24 cellular contexts compared by ENCODE assay signal in the genomic region with DNA sequence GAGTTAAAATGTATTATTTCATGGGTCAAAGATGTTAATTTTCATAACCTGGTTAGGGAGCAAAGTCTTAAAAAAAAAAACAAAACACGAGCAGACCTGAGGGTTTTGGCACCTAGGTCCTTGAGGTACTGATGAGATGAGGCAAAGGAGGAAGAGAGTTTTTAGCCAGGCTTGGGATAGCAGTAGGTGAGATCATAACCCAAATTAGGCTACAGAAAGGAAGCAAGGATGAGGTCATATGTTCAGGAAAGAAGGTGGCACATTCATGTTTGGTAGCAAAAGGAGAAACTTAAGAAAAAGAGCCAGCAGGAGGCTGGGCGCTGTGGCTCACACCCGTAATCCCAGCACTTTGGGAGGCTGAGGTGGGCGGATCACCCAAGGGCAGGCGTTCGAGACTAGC.
"Had no signal": no experiment of that assay in that cellular context is flagged by ENCODE, and none has a peak within 500 bp of the region (broad histone marks: within the 10 kb centered on the region; RNA-seq: fewer than 3 reads in every experiment).

No MANE protein-coding gene starts in this region.

- H3K27ac ChIP-seq: gastroesophageal sphincter, hepatocyte, spleen, suprapubic skin, tibial nerve, WERI-Rb-1 had no signal

- H3K9me3 Mint-ChIP-seq: activated naive CD4-positive, alpha-beta T cell treated with anti-CD3 and anti-CD28 coated beads, Interleukin-2, amount 50 U/mL, for 24 hours; activated naive CD8-positive, alpha-beta T cell treated with anti-CD3 and anti-CD28 coated beads, Interleukin-2, amount 50 U/mL, for 24 hours; activated T-helper 2 cell treated with anti-CD3 and anti-CD28 coated beads, Interferon-gamma antibody, Interleukin-2, Interleukin-4, amounts not matched to agents 10 μg/mL and 5 μg/mL and 100 μg/mL, durations not matched to agents 14 hours and 24 hours and 36 hours; naive B cell had no signal

- DNase-seq: activated CD4-positive, alpha-beta T cell treated with anti-CD3 and anti-CD28 coated beads for 48 hours; activated CD8-positive, alpha-beta T cell treated with anti-CD3 and anti-CD28 coated beads, Interleukin-2, amount 10 ng/mL, durations not matched to agents 7 days and 5 days; activated naive CD8-positive, alpha-beta T cell treated with anti-CD3 and anti-CD28 coated beads, Interleukin-2, amount 50 U/mL, for 24 hours; activated T-cell treated with anti-CD3 and anti-CD28 coated beads, Interleukin-2, amount 50 U/mL, for 1 hour; amygdala; caudate nucleus; effector CD4-positive, alpha-beta T cell; erythroblast; left colon; mammary epithelial cell; naive B cell; right cardiac atrium; spleen; stimulated activated naive CD4-positive, alpha-beta T cell; T-helper 9 cell; WERI-Rb-1 had no signal

- FAIRE-seq: keratinocyte had no signal

- ATAC-seq: activated CD4-positive, CD25-positive, alpha-beta regulatory T cell treated with anti-CD3 and anti-CD28 coated beads, Interleukin-2, amount 50 U/mL, for 24 hours; activated CD8-positive, alpha-beta T cell treated with anti-CD3 and anti-CD28 coated beads, Interleukin-2, amount 10 ng/mL, durations not matched to agents 7 days and 5 days; activated naive CD8-positive, alpha-beta T cell treated with anti-CD3 and anti-CD28 coated beads, Interleukin-2, amount 50 U/mL, for 24 hours; gastroesophageal sphincter; left colon; right cardiac atrium had no signal

- H3K27me3 Mint-ChIP-seq: activated naive CD4-positive, alpha-beta T cell treated with anti-CD3 and anti-CD28 coated beads, Interleukin-2, amount 50 U/mL, for 24 hours; activated naive CD8-positive, alpha-beta T cell treated with anti-CD3 and anti-CD28 coated beads, Interleukin-2, amount 50 U/mL, for 24 hours; naive B cell had no signal

- H3K27ac Mint-ChIP-seq: activated CD8-positive, alpha-beta T cell treated with anti-CD3 and anti-CD28 coated beads, Interleukin-2, amount 10 ng/mL, durations not matched to agents 7 days and 5 days; activated naive CD4-positive, alpha-beta T cell treated with anti-CD3 and anti-CD28 coated beads, Interleukin-2, amount 50 U/mL, for 24 hours; activated naive CD8-positive, alpha-beta T cell treated with anti-CD3 and anti-CD28 coated beads, Interleukin-2, amount 50 U/mL, for 24 hours; activated T-helper 2 cell treated with anti-CD3 and anti-CD28 coated beads, Interferon-gamma antibody, Interleukin-2, Interleukin-4, amounts not matched to agents 10 μg/mL and 5 μg/mL and 100 μg/mL, durations not matched to agents 14 hours and 24 hours and 36 hours had no signal

- H3K4me3 ChIP-seq: gastroesophageal sphincter, hepatocyte, spleen, suprapubic skin, tibial nerve had no signal

- H3K4me3 Mint-ChIP-seq: activated CD8-positive, alpha-beta T cell treated with anti-CD3 and anti-CD28 coated beads, Interleukin-2, amount 10 ng/mL, durations not matched to agents 7 days and 5 days had no signal

- H3K4me2 ChIP-seq: hepatocyte had no signal

- H2AFZ ChIP-seq: hepatocyte had no signal

- H3K27me3 ChIP-seq: gastroesophageal sphincter, hepatocyte, spleen, suprapubic skin, tibial nerve had no signal

- H3K9me3 ChIP-seq: gastroesophageal sphincter, spleen, suprapubic skin, tibial nerve had no signal
